ENCODE assay signal across 8 cellular contexts in genomic region chr4:113278324-113278934, GRCh38.
A peak's percentile ranks its signal among the peaks of the same experiment; 100 is the strongest.
DNase-seq lines count a peak whose midpoint lies in the region; ATAC-seq and TF ChIP-seq lines count a peak whose summit lies in the region.

No MANE protein-coding gene starts in this region.

- H3K4me3 Mint-ChIP-seq in activated T-helper 1 cell treated with anti-CD3 and anti-CD28 coated beads, Interleukin-12 subunit alpha, Interleukin-12 subunit beta, Interleukin-2, Interleukin-4 antibody, amounts not matched to agents 30 ng/mL and 10 ng/mL and 1 ng/mL, durations not matched to agents 14 hours and 24 hours and 36 hours = no peak overlapping the region

- no peaks in the 10 kb centered on the region for H3K36me3 Mint-ChIP-seq in activated T-helper 1 cell treated with anti-CD3 and anti-CD28 coated beads, Interleukin-12 subunit alpha, Interleukin-12 subunit beta, Interleukin-2, Interleukin-4 antibody, amounts not matched to agents 30 ng/mL and 10 ng/mL and 1 ng/mL, durations not matched to agents 14 hours and 24 hours and 36 hours (ENCODE audit: low read depth)

- no peaks in the 10 kb centered on the region for H3K4me1 Mint-ChIP-seq in activated T-helper 1 cell treated with anti-CD3 and anti-CD28 coated beads, Interleukin-12 subunit alpha, Interleukin-12 subunit beta, Interleukin-2, Interleukin-4 antibody, amounts not matched to agents 30 ng/mL and 10 ng/mL and 1 ng/mL, durations not matched to agents 14 hours and 24 hours and 36 hours (ENCODE audit: low read depth)

- H3K27me3 ChIP-seq in Peyer's patch = no peaks in the 10 kb centered on the region
- H3K27me3 ChIP-seq in prostate gland (replicated peaks; ENCODE audit: insufficient read depth) = no peaks in the 10 kb centered on the region

- peaks cover 6% of the 10 kb centered on the region for H3K27me3 Mint-ChIP-seq in activated T-helper 1 cell treated with anti-CD3 and anti-CD28 coated beads, Interleukin-12 subunit alpha, Interleukin-12 subunit beta, Interleukin-2, Interleukin-4 antibody, amounts not matched to agents 30 ng/mL and 10 ng/mL and 1 ng/mL, durations not matched to agents 14 hours and 24 hours and 36 hours (ENCODE audit: insufficient read depth)

- H3K27ac Mint-ChIP-seq in activated T-helper 1 cell treated with anti-CD3 and anti-CD28 coated beads, Interleukin-12 subunit alpha, Interleukin-12 subunit beta, Interleukin-2, Interleukin-4 antibody, amounts not matched to agents 30 ng/mL and 10 ng/mL and 1 ng/mL, durations not matched to agents 14 hours and 24 hours and 36 hours = no peak overlapping the region

- intact Hi-C loops in activated T-helper 1 cell treated with anti-CD3 and anti-CD28 coated beads, Interleukin-12 subunit alpha, Interleukin-12 subunit beta, Interleukin-2, Interleukin-4 antibody, amounts not matched to agents 30 ng/mL and 10 ng/mL and 1 ng/mL, durations not matched to agents 14 hours and 24 hours and 36 hours (cut with micrococcal nuclease) = loop anchor here (1.0 kb wide), 5 partner anchors 77 to 1381 kb away; no protein-coding TSS in a partner anchor
- intact Hi-C loops in prostate gland (cut with DNase I) = no loop called here

- H3K9me3 ChIP-seq in Peyer's patch = no peaks in the 10 kb centered on the region
- no peaks in the 10 kb centered on the region for H3K9me3 ChIP-seq in prostate gland

- H3K9me3 Mint-ChIP-seq in activated T-helper 1 cell treated with anti-CD3 and anti-CD28 coated beads, Interleukin-12 subunit alpha, Interleukin-12 subunit beta, Interleukin-2, Interleukin-4 antibody, amounts not matched to agents 30 ng/mL and 10 ng/mL and 1 ng/mL, durations not matched to agents 14 hours and 24 hours and 36 hours = no peaks in the 10 kb centered on the region

- 33% methylated on average over 8 of the region's 8 CpGs for WGBS in prostate gland

- TF ChIP-seq POLR2A in Peyer's patch (IDR thresholded peaks at IDR 0.05) (no peak), prostate gland (IDR thresholded peaks at IDR 0.05) (no peak)

- no peak overlapping the region for H3K27ac ChIP-seq in Peyer's patch
- no peak overlapping the region for H3K27ac ChIP-seq in prostate gland

- TF ChIP-seq CTCF in Peyer's patch (IDR thresholded peaks at IDR 0.05) (peak in 4 of 6 experiments; percentile 44 to 49 (median 46)), prostate gland (IDR thresholded peaks at IDR 0.05) (peak in 3 of 4 experiments; percentile 13 to 47 (median 45))

- H3K36me3 ChIP-seq in Peyer's patch (no peaks in the 10 kb centered on the region), prostate gland (no peaks in the 10 kb centered on the region)

- DNase-seq in ELF-1 (ENCODE audit: low read depth, low spot score) = peak; percentile 68
- DNase-seq in HS-5 (ENCODE audit: low read depth) = peak; percentile 11
- DNase-seq in Peyer's patch = peak in 2 of 3 donors; percentile 34 to 68
- DNase-seq in activated T-helper 1 cell treated with anti-CD3 and anti-CD28 coated beads, Interleukin-12 subunit alpha, Interleukin-12 subunit beta, Interleukin-2, Interleukin-4 antibody, amounts not matched to agents 30 ng/mL and 10 ng/mL and 1 ng/mL, durations not matched to agents 14 hours and 24 hours and 36 hours (ENCODE audit: low spot score) = peak; percentile 31
- peak; percentile 71 for DNase-seq in glomerular visceral epithelial cell (ENCODE audit: extremely low spot score)
- peak; percentile 11 for DNase-seq in prostate gland (ENCODE audit: low spot score)
- no peak for DNase-seq in cerebellar nuclear complex (lab: John Stamatoyannopoulos, UW)

- H3K4me3 ChIP-seq in Peyer's patch = no peak overlapping the region
- H3K4me3 ChIP-seq in prostate gland = no peak overlapping the region

- ATAC-seq in GM21526 (IDR thresholded peaks at IDR 0.05; ENCODE audit: low FRiP score, unreplicated experiment) = peak; percentile 95

- H3K4me1 ChIP-seq in Peyer's patch = no peaks in the 10 kb centered on the region
- no peaks in the 10 kb centered on the region for H3K4me1 ChIP-seq in prostate gland (replicated peaks)

Comparison
In these comparisons a context has a peak if more than half of its experiments do, and no peak if none do; other contexts are left out.
1. DNase-seq: peak in ELF-1 (single experiment), HS-5 (single experiment), Peyer's patch (2 of 3), activated T-helper 1 cell treated with anti-CD3 and anti-CD28 coated beads, Interleukin-12 subunit alpha, Interleukin-12 subunit beta, Interleukin-2, Interleukin-4 antibody, amounts not matched to agents 30 ng/mL and 10 ng/mL and 1 ng/mL, durations not matched to agents 14 hours and 24 hours and 36 hours (single experiment), glomerular visceral epithelial cell (single experiment) and prostate gland (single experiment); none in cerebellar nuclear complex (0 of 2).